ENCODE assay signal across 1 cellular context in the genomic region with DNA sequence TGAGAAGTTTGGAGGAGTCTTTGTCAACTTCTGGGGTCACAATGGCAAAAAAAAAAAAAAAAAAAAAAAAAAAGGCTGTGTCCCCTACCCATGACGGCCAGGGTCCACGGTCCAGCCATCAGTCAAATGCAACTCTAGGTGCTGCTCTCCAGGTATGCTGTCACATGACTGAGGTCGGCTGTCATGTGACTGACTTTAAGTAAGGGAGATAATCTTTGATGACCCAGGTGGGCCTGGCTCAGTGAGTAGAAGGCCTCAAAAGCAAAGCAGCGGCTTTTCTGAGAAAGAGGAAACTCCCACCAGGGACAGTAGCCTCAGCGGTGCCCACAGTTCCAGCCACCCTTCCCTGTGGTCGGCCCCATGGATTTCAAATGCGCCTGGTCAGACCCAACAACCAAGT.
A peak's percentile ranks its signal among the peaks of the same experiment; 100 is the strongest.
TF ChIP-seq lines count a peak whose summit lies in the region.

No MANE protein-coding gene starts in this region.

TF ChIP-seq in Ishikawa, 13 proteins besides CTCF, POLR2A, EP300 and RAD21 (continued from another document):
- TF ChIP-seq, protein P1, sequence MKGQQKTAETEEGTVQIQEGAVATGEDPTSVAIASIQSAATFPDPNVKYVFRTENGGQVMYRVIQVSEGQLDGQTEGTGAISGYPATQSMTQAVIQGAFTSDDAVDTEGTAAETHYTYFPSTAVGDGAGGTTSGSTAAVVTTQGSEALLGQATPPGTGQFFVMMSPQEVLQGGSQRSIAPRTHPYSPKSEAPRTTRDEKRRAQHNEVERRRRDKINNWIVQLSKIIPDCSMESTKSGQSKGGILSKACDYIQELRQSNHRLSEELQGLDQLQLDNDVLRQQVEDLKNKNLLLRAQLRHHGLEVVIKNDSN (IDR thresholded peaks at IDR 0.05), result peak; percentile 57
- TF ChIP-seq TAF1 (IDR thresholded peaks at IDR 0.05; ENCODE audit: low read depth), result no peak
